In the genomic region with DNA sequence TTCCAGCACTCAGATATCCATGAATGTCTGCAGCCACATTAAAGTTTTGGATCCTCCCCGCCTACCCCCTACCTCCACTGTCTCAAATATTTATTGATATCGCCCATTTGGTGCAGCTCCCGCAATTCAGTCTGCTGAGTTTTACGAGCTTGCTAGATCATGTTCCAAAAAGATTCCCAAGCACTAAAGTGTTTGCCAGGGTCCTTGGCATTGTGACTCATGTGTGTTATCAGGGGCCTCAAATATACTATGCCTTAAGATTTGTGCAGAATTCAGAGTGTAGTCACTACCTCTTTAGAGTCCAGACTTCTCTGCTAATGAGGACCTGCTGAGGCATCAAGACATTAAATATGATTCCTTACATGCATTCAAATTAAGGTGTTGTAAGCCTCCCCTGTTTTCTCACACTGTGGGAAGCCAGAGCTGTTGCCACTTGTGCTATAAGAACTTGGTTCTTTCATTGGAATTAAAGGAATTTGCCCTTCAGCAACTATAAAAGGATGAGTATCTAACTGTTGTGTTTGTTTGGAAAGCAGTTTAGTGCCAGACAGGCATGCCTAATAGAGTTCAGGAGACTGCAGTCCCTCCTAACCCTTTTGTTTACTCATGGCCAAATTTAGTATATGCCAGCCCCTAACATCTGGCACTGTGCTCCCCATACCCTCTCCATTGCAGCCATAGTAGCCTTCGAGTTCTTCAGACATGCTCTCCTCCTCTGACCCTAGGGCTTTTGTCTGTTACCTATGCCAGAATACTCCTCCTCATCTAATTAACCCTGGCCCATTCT, we compare ENCODE assay signal across 1 cellular context.
TF ChIP-seq lines count a peak whose summit lies in the region.

No MANE protein-coding gene starts in this region.

TF ChIP-seq in HepG2, 621 proteins besides CTCF, POLR2A, EP300 and RAD21 (continued from another document):
- TF ChIP-seq, protein P1, sequence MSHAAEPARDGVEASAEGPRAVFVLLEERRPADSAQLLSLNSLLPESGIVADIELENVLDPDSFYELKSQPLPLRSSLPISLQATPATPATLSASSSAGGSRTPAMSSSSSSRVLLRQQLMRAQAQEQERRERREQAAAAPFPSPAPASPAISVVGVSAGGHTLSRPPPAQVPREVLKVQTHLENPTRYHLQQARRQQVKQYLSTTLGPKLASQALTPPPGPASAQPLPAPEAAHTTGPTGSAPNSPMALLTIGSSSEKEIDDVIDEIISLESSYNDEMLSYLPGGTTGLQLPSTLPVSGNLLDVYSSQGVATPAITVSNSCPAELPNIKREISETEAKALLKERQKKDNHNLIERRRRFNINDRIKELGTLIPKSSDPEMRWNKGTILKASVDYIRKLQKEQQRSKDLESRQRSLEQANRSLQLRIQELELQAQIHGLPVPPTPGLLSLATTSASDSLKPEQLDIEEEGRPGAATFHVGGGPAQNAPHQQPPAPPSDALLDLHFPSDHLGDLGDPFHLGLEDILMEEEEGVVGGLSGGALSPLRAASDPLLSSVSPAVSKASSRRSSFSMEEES (CRISPR knock-in tag; IDR thresholded peaks at IDR 0.05): no peak
- TF ChIP-seq, protein P2, sequence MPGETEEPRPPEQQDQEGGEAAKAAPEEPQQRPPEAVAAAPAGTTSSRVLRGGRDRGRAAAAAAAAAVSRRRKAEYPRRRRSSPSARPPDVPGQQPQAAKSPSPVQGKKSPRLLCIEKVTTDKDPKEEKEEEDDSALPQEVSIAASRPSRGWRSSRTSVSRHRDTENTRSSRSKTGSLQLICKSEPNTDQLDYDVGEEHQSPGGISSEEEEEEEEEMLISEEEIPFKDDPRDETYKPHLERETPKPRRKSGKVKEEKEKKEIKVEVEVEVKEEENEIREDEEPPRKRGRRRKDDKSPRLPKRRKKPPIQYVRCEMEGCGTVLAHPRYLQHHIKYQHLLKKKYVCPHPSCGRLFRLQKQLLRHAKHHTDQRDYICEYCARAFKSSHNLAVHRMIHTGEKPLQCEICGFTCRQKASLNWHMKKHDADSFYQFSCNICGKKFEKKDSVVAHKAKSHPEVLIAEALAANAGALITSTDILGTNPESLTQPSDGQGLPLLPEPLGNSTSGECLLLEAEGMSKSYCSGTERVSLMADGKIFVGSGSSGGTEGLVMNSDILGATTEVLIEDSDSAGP (CRISPR knock-in tag; IDR thresholded peaks at IDR 0.05; ENCODE audit: borderline replicate concordance): no peak
- TF ChIP-seq EED (CRISPR knock-in tag; IDR thresholded peaks at IDR 0.05) (no peak), MYC (CRISPR knock-in tag; IDR thresholded peaks at IDR 0.05; ENCODE audit: borderline replicate concordance) (no peak), HOXD1 (CRISPR knock-in tag; IDR thresholded peaks at IDR 0.05) (no peak)
